ENCODE assay signal across 8 cellular contexts in the genomic region with DNA sequence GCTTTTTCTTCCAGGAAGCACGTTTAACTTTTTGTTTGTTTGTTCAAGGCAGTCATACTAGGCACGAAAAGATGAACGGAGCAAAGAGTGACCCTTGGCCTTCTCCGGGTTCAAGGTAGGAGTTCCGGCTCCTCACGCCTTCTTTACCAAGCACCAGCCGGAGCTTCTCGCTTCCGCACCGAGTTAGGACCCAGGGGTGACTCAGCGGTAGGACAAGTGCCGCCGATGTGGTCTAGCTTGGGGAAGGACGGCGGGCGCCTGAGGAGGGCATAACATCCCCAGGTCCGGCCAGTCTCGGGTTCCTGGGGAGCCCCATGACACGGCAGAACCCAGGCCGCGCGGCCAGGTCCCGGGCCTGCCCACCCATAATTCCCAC. TPM values are rescaled to one million over a fixed set of nuclear protein-coding genes. Genes with fewer than 3 reads are reported as not detected.
DNase-seq lines count a peak whose midpoint lies in the region; ATAC-seq, FAIRE-seq and TF ChIP-seq lines count a peak whose summit lies in the region.

No MANE protein-coding gene starts in this region.

- H3K27me3 Mint-ChIP-seq in CD8-positive, alpha-beta T cell (ENCODE audit: low read depth): no peaks in the 10 kb centered on the region
- no peaks in the 10 kb centered on the region for H3K27me3 Mint-ChIP-seq in T-helper 17 cell

- POLR2A ChIA-PET in CD8-positive, alpha-beta T cell (lab: Charles Lee): interaction anchor here (0.8 to 3.9 kb wide), 11 partner anchors 25 to 734 kb away, joined by 3 to 30 read pairs (median 5); a partner anchor contains a TSS

- H3K9me3 Mint-ChIP-seq in CD8-positive, alpha-beta T cell: no peaks in the 10 kb centered on the region

- H3K4me1 Mint-ChIP-seq in CD8-positive, alpha-beta T cell (ENCODE audit: low read depth): peaks cover 39% of the 10 kb centered on the region
- peaks cover 24% of the 10 kb centered on the region for H3K4me1 Mint-ChIP-seq in T-helper 17 cell

- peak overlapping the region; percentile 80 for H3K27ac ChIP-seq in CD8-positive, alpha-beta T cell (ENCODE audit: low read depth, low read length)

- H3K4me3 ChIP-seq in CD8-positive, alpha-beta T cell (ENCODE audit: low read depth, low read length): peak overlapping the region; percentile 83
- H3K4me3 ChIP-seq in bronchial epithelial cell (ENCODE audit: low read depth, low read length): peak overlapping the region; percentile 96

- peak overlapping the region; percentile 99 for H3K27ac Mint-ChIP-seq in CD8-positive, alpha-beta T cell
- peak overlapping the region; percentile 96 for H3K27ac Mint-ChIP-seq in T-helper 17 cell

- DNase-seq in CD8-positive, alpha-beta T cell: peak in 4 of 7 experiments; percentile 50 to 67 (median 58)
- DNase-seq in HPDE6-E6E7 (ENCODE audit: extremely low spot score): peak; percentile 42
- DNase-seq in T-helper 17 cell: peak in 1 of 3 donors; percentile 41
- DNase-seq in bronchial epithelial cell (ENCODE audit: low read depth): peak; percentile 67
- DNase-seq in left lobe of liver (ENCODE audit: low spot score): no peak
- DNase-seq in stimulated activated CD8-positive, alpha-beta memory T cell treated with anti-CD3 and anti-CD28 coated beads, Interleukin-12 subunit alpha, Interleukin-12 subunit beta, amount 100 ng/mL, for 4 hours (ENCODE audit: low read depth): peak; percentile 47
- DNase-seq in GM19238 (ENCODE audit: insufficient read length, low spot score): no peak

- no peaks in the 10 kb centered on the region for H3K27me3 ChIP-seq in CD8-positive, alpha-beta T cell (ENCODE audit: insufficient read depth, low read length)
- no peaks in the 10 kb centered on the region for H3K27me3 ChIP-seq in bronchial epithelial cell (ENCODE audit: control insufficient read depth, insufficient read depth, low read length)

- peaks cover under 1% of the 10 kb centered on the region for H3K36me3 ChIP-seq in CD8-positive, alpha-beta T cell (ENCODE audit: insufficient read depth, low read length)
- H3K36me3 ChIP-seq in bronchial epithelial cell (ENCODE audit: control insufficient read depth, insufficient read depth, low read length): peaks cover 4% of the 10 kb centered on the region

- CTCF ChIA-PET in CD8-positive, alpha-beta T cell (lab: Charles Lee): interaction anchor here (0.7 to 3.2 kb wide), 7 partner anchors 57 to 604 kb away, joined by 3 to 14 read pairs (median 3); a partner anchor contains a TSS

- peaks cover 30% of the 10 kb centered on the region for H3K36me3 Mint-ChIP-seq in CD8-positive, alpha-beta T cell
- H3K36me3 Mint-ChIP-seq in T-helper 17 cell (ENCODE audit: low read depth): peaks cover 2% of the 10 kb centered on the region

- H3K4me3 Mint-ChIP-seq in CD8-positive, alpha-beta T cell: peak overlapping the region; percentile 98
- peak overlapping the region; percentile 95 for H3K4me3 Mint-ChIP-seq in T-helper 17 cell

- peaks cover 44% of the 10 kb centered on the region for H3K4me1 ChIP-seq in CD8-positive, alpha-beta T cell (ENCODE audit: insufficient read depth, low read length)

- no peak for FAIRE-seq in bronchial epithelial cell (lab: Jason Lieb, UNC)

- TF ChIP-seq CTCF in CD8-positive, alpha-beta T cell (IDR thresholded peaks at IDR 0.05): no peak
- TF ChIP-seq CTCF in bronchial epithelial cell (IDR thresholded peaks at IDR 0.05; ENCODE audit: insufficient read depth, low read length, severe bottlenecking): no peak

- intact Hi-C loops in CD8-positive, alpha-beta T cell (cut with DNase I, micrococcal nuclease): loop anchor here (1.0 to 10.0 kb wide), 19 partner anchors 57 to 734 kb away; a partner anchor contains a TSS

- ATAC-seq in CD8-positive, alpha-beta T cell: peak; percentile 27
- ATAC-seq in GM21360 (IDR thresholded peaks at IDR 0.05; ENCODE audit: unreplicated experiment) (peak; percentile 28), T-helper 17 cell (peak; percentile 30), left lobe of liver (peak; percentile 55)

- H3K9me3 ChIP-seq in CD8-positive, alpha-beta T cell (ENCODE audit: low read length): no peaks in the 10 kb centered on the region
- no peaks in the 10 kb centered on the region for H3K9me3 ChIP-seq in T-helper 17 cell (ENCODE audit: control insufficient read depth, low read length, poor library complexity, severe bottlenecking)

RNA-seq across cellular contexts. Expression of a gene that starts 0.4 kb away (rescaled TPM):
- total RNA-seq in CD8-positive, alpha-beta T cell: 10 to 100 TPM; 30.9 to 32.6 TPM
- total RNA-seq in T-helper 17 cell (10 to 100 TPM; 48.6 to 53.1 TPM), bronchial epithelial cell (31.0 and 42.9 TPM in 2 replicates), left lobe of liver (59.2 TPM)

RNA-seq across cellular contexts. Expression of a gene that starts 28.2 kb away (rescaled TPM):
- under 1 TPM; 0.61 to 0.73 TPM for total RNA-seq in CD8-positive, alpha-beta T cell
- total RNA-seq in T-helper 17 cell (1 to 10 TPM in 1 of 2 donors, under 1 TPM in 1; 0.57 to 2.6 TPM), bronchial epithelial cell (7.9 and 31.1 TPM in 2 replicates), left lobe of liver (3.6 TPM)

RNA-seq across cellular contexts. Expression of a gene that starts 40.5 kb away (rescaled TPM):
- not detected for total RNA-seq in CD8-positive, alpha-beta T cell
- total RNA-seq in T-helper 17 cell (not detected), bronchial epithelial cell (not detected in 2 replicates), left lobe of liver (9.6 TPM)

RNA-seq across cellular contexts. Expression of a gene that starts 57.8 kb away (rescaled TPM):
- total RNA-seq in CD8-positive, alpha-beta T cell: 10 to 100 TPM; 16.8 to 19.4 TPM
- total RNA-seq in T-helper 17 cell (10 to 100 TPM; 14.3 to 16.0 TPM), bronchial epithelial cell (0.64 and 1.3 TPM in 2 replicates), left lobe of liver (4.3 TPM)

Comparison
In these comparisons a context has a peak if more than half of its experiments do, and no peak if none do; other contexts are left out.
1. DNase-seq: peak in CD8-positive, alpha-beta T cell (4 of 7), HPDE6-E6E7 (single experiment), bronchial epithelial cell (single experiment) and stimulated activated CD8-positive, alpha-beta memory T cell treated with anti-CD3 and anti-CD28 coated beads, Interleukin-12 subunit alpha, Interleukin-12 subunit beta, amount 100 ng/mL, for 4 hours (single experiment); none in left lobe of liver (single experiment) and GM19238 (single experiment).
2. Peak in every context shown above with its lines, with median percentiles within 50 percentile points of each other: ATAC-seq.